ENCODE assay signal across 8 cellular contexts in genomic region chr20:50190251-50191064, GRCh38. TPM values are rescaled to one million over a fixed set of nuclear protein-coding genes. Genes with fewer than 3 reads are reported as not detected.
A peak's percentile ranks its signal among the peaks of the same experiment; 100 is the strongest.
DNase-seq lines count a peak whose midpoint lies in the region; ATAC-seq and TF ChIP-seq lines count a peak whose summit lies in the region.

TSS of gene CEBPB (plus strand) at chr20:50190830. CDS start at chr20:50191034, 204 bp downstream.

- ATAC-seq in GM21381 (IDR thresholded peaks at IDR 0.05; ENCODE audit: unreplicated experiment): peak; percentile 42

- H3K9me3 ChIP-seq in neutrophil: no peaks in the 10 kb centered on the region

- TF ChIP-seq CTCF in neutrophil (IDR thresholded peaks at IDR 0.05): peak; percentile 92

- H3K27ac ChIP-seq in neutrophil: peak within 1 kb of the TSS; percentile 100

- H3K36me3 ChIP-seq in neutrophil: peaks cover 29% of the 10 kb centered on the region

- H3K4me1 ChIP-seq in neutrophil (ENCODE audit: control insufficient read depth in 1 of 2, insufficient read depth in 1 of 2, low read depth in 1 of 2, low read length in 1 of 2): peaks cover 68 to 69% of the 10 kb centered on the region in 2 experiments

- in situ Hi-C loops in SK-MEL-5 (cut with HindIII; ENCODE audit: low pct_unique_long_range_greater_than_20kb, low sequenced_read_pairs): no loop called here

- H3K27me3 ChIP-seq in neutrophil: no peaks in the 10 kb centered on the region

- DNase-seq in COLO829 (ENCODE audit: low spot score) (peak; percentile 92), Kasumi-1 (lab: John Stamatoyannopoulos, UW) (peak; percentile 72 to 77), SK-MEL-5 (ENCODE audit: low read depth, low spot score) (peak; percentile 89), foreskin melanocyte (peak; percentile 66), superior temporal gyrus (ENCODE audit: extremely low spot score) (peak; percentile 54)
- peak; percentile 59 to 84 (median 68) for DNase-seq in activated naive CD4-positive, alpha-beta T cell (lab: John Stamatoyannopoulos, UW)

- H3K4me3 ChIP-seq in neutrophil (ENCODE audit: low read depth in 1 of 2, low read length in 1 of 2): peak within 1 kb of the TSS; percentile 87 to 93

RNA-seq across cellular contexts. Expression of gene CEBPB, which starts in this region (rescaled TPM):
- total RNA-seq in SK-MEL-5 (2014; rRNA removed; shearing (Covaris generic)): 47.4 and 69.6 TPM in 2 replicates
- polyA plus RNA-seq in SK-MEL-5 (2015; cell fraction: cytosol; rRNA removed): 149 and 166 TPM in 2 replicates
- 47.7 and 80.3 TPM in 2 replicates for polyA plus RNA-seq in SK-MEL-5 (2015; cell fraction: nucleus; rRNA removed)

Comparison
In these comparisons a context has a peak if more than half of its experiments do, and no peak if none do; other contexts are left out.
1. Peak in every context shown above with its lines: DNase-seq, ATAC-seq, H3K4me3 ChIP-seq and H3K27ac ChIP-seq.